In genomic region chr6:28673800-28674671, GRCh38 we compare ENCODE assay signal across 8 cellular contexts.
DNase-seq lines count a peak whose midpoint lies in the region; ATAC-seq and TF ChIP-seq lines count a peak whose summit lies in the region.

No MANE protein-coding gene starts in this region.

- H3K36me3 Mint-ChIP-seq in T-cell = no peaks in the 10 kb centered on the region
- H3K36me3 Mint-ChIP-seq in naive thymus-derived CD8-positive, alpha-beta T cell = peaks cover 0 to 9% (median 0%) of the 10 kb centered on the region in 3 donors

- H3K79me2 ChIP-seq in Karpas-422 (ENCODE audit: low read length) = no peaks in the 10 kb centered on the region

- no peak overlapping the region for H3K9ac ChIP-seq in Karpas-422 (ENCODE audit: low read length)
- H3K9ac ChIP-seq in colonic mucosa (ENCODE audit: low read depth in 2 of 2, low read length in 2 of 2) = no peak overlapping the region

- no peaks in the 10 kb centered on the region for H3K9me2 ChIP-seq in Karpas-422 (replicated peaks; ENCODE audit: insufficient read depth, low read length)

- no peaks in the 10 kb centered on the region for H4K20me1 ChIP-seq in Karpas-422 (ENCODE audit: insufficient read depth, low read depth, low read length)

- TF ChIP-seq CTCF in colonic mucosa (IDR thresholded peaks at IDR 0.05) = no peak

- CTCF ChIA-PET in T-cell (lab: Charles Lee) = interaction anchor here in 1 of 2 donors (1.1 kb wide), 1 partner anchor 10 kb away, joined by 3 read pairs; no protein-coding TSS in a partner anchor

- peaks cover 53 to 72% of the 10 kb centered on the region in 2 donors for H3K27me3 Mint-ChIP-seq in T-cell
- peaks cover 46 to 80% (median 65%) of the 10 kb centered on the region in 5 donors for H3K27me3 Mint-ChIP-seq in naive thymus-derived CD8-positive, alpha-beta T cell

- H3K27ac ChIP-seq in Karpas-422 (ENCODE audit: low read length) (no peak overlapping the region), colonic mucosa (no peak overlapping the region)

- intact Hi-C loops in colonic mucosa (cut with DNase I) = no loop called here

- peak; percentile 91 for DNase-seq in G401 (ENCODE audit: low spot score)
- DNase-seq in Karpas-422 = peak; percentile 44
- DNase-seq in T-cell = peak in 2 of 34 experiments; percentile 5 to 16
- DNase-seq in colonic mucosa = peak; percentile 55
- peak in 4 of 10 donors; percentile 10 to 31 (median 22) for DNase-seq in naive thymus-derived CD8-positive, alpha-beta T cell
- no peak for DNase-seq in activated effector memory CD4-positive, alpha-beta T cell treated with Interleukin-2 at 50 U/mL for 16 hours

- H3K9me3 ChIP-seq in Karpas-422 (ENCODE audit: low read length) (no peaks in the 10 kb centered on the region), colonic mucosa (no peaks in the 10 kb centered on the region)

- no peak for ATAC-seq in T-cell (replicated peaks in 1 of 4)
- ATAC-seq in naive thymus-derived CD8-positive, alpha-beta T cell = peak in 1 of 2 donors; percentile 20
- no peak for ATAC-seq in GM19397 (IDR thresholded peaks at IDR 0.05; ENCODE audit: unreplicated experiment)
- ATAC-seq in HG03097 (IDR thresholded peaks at IDR 0.05; ENCODE audit: low FRiP score, unreplicated experiment) = no peak

- no peak overlapping the region for H3K27ac Mint-ChIP-seq in T-cell
- H3K27ac Mint-ChIP-seq in naive thymus-derived CD8-positive, alpha-beta T cell = no peak overlapping the region

- POLR2A ChIA-PET in T-cell (lab: Charles Lee) = interaction anchor here in 1 of 2 donors (1.0 kb wide), 1 partner anchor 781 kb away, joined by 3 read pairs; a partner anchor contains a TSS
- POLR2A ChIA-PET in naive thymus-derived CD8-positive, alpha-beta T cell (lab: Charles Lee) = no interaction called here

- peaks cover 15 to 16% (median 16%) of the 10 kb centered on the region in 3 donors for H3K4me1 Mint-ChIP-seq in T-cell
- peaks cover 7 to 14% (median 10%) of the 10 kb centered on the region in 4 donors for H3K4me1 Mint-ChIP-seq in naive thymus-derived CD8-positive, alpha-beta T cell

- no peak overlapping the region for H2AFZ ChIP-seq in Karpas-422 (ENCODE audit: low read length)

- H3K27me3 ChIP-seq in Karpas-422 (ENCODE audit: low read length) (no peaks in the 10 kb centered on the region), colonic mucosa (peaks cover 15% of the 10 kb centered on the region)

- no peak overlapping the region for H3K4me3 ChIP-seq in Karpas-422 (ENCODE audit: low read length)
- peak overlapping the region; percentile 4 for H3K4me3 ChIP-seq in colonic mucosa

- H3K36me3 ChIP-seq in Karpas-422 (ENCODE audit: insufficient read depth, low read length) (no peaks in the 10 kb centered on the region), colonic mucosa (no peaks in the 10 kb centered on the region)

- H3K4me2 ChIP-seq in Karpas-422 (ENCODE audit: low read depth, low read length, poor library complexity, severe bottlenecking) = no peak overlapping the region

- H3K4me1 ChIP-seq in Karpas-422 (ENCODE audit: low read length) (no peaks in the 10 kb centered on the region), colonic mucosa (no peaks in the 10 kb centered on the region)

- peaks cover 0 to 4% (median 0%) of the 10 kb centered on the region in 3 donors for H3K9me3 Mint-ChIP-seq in T-cell
- H3K9me3 Mint-ChIP-seq in naive thymus-derived CD8-positive, alpha-beta T cell = peaks cover 0 to 18% (median 3%) of the 10 kb centered on the region in 9 donors

- in situ Hi-C loops in G401 (cut with HindIII; ENCODE audit: low sequenced_read_pairs) = no loop called here

- H3K4me3 Mint-ChIP-seq in T-cell = peak overlapping the region in 2 of 3 donors; percentile 32 to 80
- peak overlapping the region; percentile 34 to 79 (median 66) for H3K4me3 Mint-ChIP-seq in naive thymus-derived CD8-positive, alpha-beta T cell
